9 cellular contexts compared by ENCODE assay signal in the genomic region with DNA sequence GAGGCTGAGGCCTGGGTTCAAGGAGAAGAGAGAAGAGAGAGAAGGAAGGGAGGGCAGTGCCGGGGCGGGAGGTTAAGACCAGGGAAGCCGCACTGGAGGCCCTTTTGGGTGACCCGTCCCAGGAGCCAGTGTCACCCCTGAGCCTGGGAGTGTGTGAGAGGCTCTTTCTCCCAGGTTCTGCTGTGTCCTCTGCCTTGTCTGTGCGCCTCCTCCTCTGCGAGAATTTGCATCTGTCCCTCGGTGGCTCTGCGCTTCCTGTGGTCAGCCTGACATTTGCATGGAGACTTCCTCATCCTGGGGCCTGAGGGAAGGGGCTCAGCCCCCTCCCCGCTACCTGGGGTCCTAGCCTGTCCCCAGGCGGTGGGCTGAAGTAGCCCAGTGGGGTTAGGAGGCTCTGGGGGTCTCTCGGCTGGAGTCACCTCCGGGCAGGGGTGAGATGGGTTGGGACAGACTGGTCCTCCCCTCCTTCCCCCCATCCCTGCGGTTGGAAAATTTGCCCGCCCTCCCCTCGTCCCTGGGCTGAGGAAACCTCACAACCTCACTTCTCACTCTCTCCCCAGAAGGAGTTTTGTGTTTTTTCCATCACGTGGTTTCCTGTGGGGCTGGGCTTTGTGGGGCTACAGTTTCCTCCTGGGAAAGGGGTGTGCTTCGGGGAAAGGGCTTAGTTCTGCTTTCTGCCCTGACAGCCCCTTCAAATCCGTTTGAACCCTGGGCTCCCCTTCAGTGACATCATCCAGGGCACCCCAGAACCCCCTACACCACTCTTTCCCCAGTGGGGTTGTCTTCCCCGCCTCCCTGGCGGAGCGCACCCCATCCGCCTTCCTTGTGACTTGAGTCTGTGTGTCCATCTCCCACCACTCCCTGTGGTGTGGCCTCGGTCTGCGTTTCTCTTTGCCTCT. TPM values are rescaled to one million over a fixed set of nuclear protein-coding genes. Genes with fewer than 3 reads are reported as not detected.
A peak's percentile ranks its signal among the peaks of the same experiment; 100 is the strongest.
DNase-seq lines count a peak whose midpoint lies in the region; ATAC-seq and TF ChIP-seq lines count a peak whose summit lies in the region.
"Had no signal": no experiment of that assay in that cellular context is flagged by ENCODE, and none has a peak within 500 bp of the region (broad histone marks: within the 10 kb centered on the region; RNA-seq: fewer than 3 reads in every experiment).

No MANE protein-coding gene starts in this region.

- TF ChIP-seq POLR2A in upper lobe of left lung (IDR thresholded peaks at IDR 0.05): peak in 1 of 4 donors; percentile 80

- H3K4me1 ChIP-seq in neuronal stem cell (ENCODE audit: control insufficient read depth in 2 of 2, insufficient read depth in 1 of 2, low read depth in 1 of 2, low read length in 2 of 2): peaks cover 2 to 19% of the 10 kb centered on the region in 2 donors
- peaks cover 30 to 72% (median 57%) of the 10 kb centered on the region in 4 donors for H3K4me1 ChIP-seq in upper lobe of left lung

- H4K91ac ChIP-seq in neuronal stem cell (ENCODE audit: low read depth, low read length, poor library complexity): no peak overlapping the region

- H3K4ac ChIP-seq in neuronal stem cell (ENCODE audit: low read length): peak overlapping the region; percentile 93

- H3K4me3 ChIP-seq in neuronal stem cell (ENCODE audit: low read length in 2 of 2) (no peak overlapping the region), upper lobe of left lung (peak overlapping the region in 3 of 4 donors; percentile 43 to 54 (median 51))
- H3K4me3 ChIP-seq: A549 had no signal

- H3K18ac ChIP-seq in neuronal stem cell (ENCODE audit: low read length): peak overlapping the region; percentile 76

- no peaks in the 10 kb centered on the region for H3K79me1 ChIP-seq in neuronal stem cell (ENCODE audit: low read depth, low read length)

- no CpG with 5 or more reads among the region's 24 CpGs for WGBS in neuronal stem cell (ENCODE audit: extremely low coverage in 2 of 2, insufficient read length in 2 of 2, insufficient replicate concordance in 1 of 2), 2 donors
- WGBS in upper lobe of left lung, 2 donors: 39 to 56% methylated on average over 22 to 24 of the region's 24 CpGs

- CTCF ChIA-PET in RWPE1 (lab: Yijun Ruan, JAX): interaction anchor here (1.2 kb wide), 1 partner anchor 11 kb away, joined by 3 read pairs; no protein-coding TSS in a partner anchor

- peak overlapping the region; percentile 91 for H2AK5ac ChIP-seq in neuronal stem cell (ENCODE audit: low read depth, low read length)

- ATAC-seq in HG03432 (IDR thresholded peaks at IDR 0.05; ENCODE audit: unreplicated experiment): peak; percentile 41
- ATAC-seq in upper lobe of left lung (ENCODE audit: low FRiP score in 2 of 2): peak; percentile 54 to 77
- ATAC-seq: A549 had no signal

- no peaks in the 10 kb centered on the region for H3K27me3 ChIP-seq in neuronal stem cell (ENCODE audit: control insufficient read depth in 3 of 3, insufficient read depth in 3 of 3, low read depth in 1 of 3, low read length in 3 of 3)
- H3K27me3 ChIP-seq in upper lobe of left lung: no peaks in the 10 kb centered on the region

- H3K9me3 ChIP-seq in neuronal stem cell (replicated peaks in 1 of 2; ENCODE audit: control insufficient read depth in 2 of 2, insufficient read depth in 1 of 2, low read depth in 1 of 2, low read length in 2 of 2) (no peaks in the 10 kb centered on the region), upper lobe of left lung (no peaks in the 10 kb centered on the region)
- H3K9me3 ChIP-seq: A549 had no signal

- peak overlapping the region; percentile 34 for H3K23ac ChIP-seq in neuronal stem cell (ENCODE audit: low read depth, low read length, poor library complexity)

- H2BK5ac ChIP-seq in neuronal stem cell (ENCODE audit: low read length): peak overlapping the region; percentile 66

- H3K9ac ChIP-seq in neuronal stem cell (ENCODE audit: low read depth, low read length, poor library complexity): peak overlapping the region; percentile 60

- peak overlapping the region; percentile 18 for H3K4me2 ChIP-seq in neuronal stem cell (ENCODE audit: insufficient read depth, low read length, poor library complexity, severe bottlenecking)
- H3K4me2 ChIP-seq: A549 had no signal

- DNase-seq in NK-92 treated with Interleukin-12 subunit alpha and Interleukin-12 subunit beta, amount 100 ng/mL, for 24 hours (lab: John Stamatoyannopoulos, UW): peak; percentile 53
- DNase-seq in NK-92 (lab: John Stamatoyannopoulos, UW; ENCODE audit: unreplicated experiment) (no peak), neuronal stem cell (ENCODE audit: low spot score) (no peak), upper lobe of left lung (peak in 1 of 2 donors; percentile 75), RWPE1 (ENCODE audit: low spot score) (no peak)
- peak; percentile 60 for DNase-seq in activated CD4-positive, CD25-positive, alpha-beta regulatory T cell treated with anti-CD3 and anti-CD28 coated beads, Interleukin-2, amount 50 U/mL, for 72 hours
- peak; percentile 71 for DNase-seq in effector CD4-positive, alpha-beta T cell

- H3K27ac ChIP-seq in neuronal stem cell (replicated peaks; ENCODE audit: low read length): no peak overlapping the region
- peak overlapping the region; percentile 81 to 97 (median 88) for H3K27ac ChIP-seq in upper lobe of left lung
- no peak overlapping the region for H3K27ac ChIP-seq in RWPE1
- H3K27ac ChIP-seq: A549 had no signal

- TF ChIP-seq EP300 in upper lobe of left lung (IDR thresholded peaks at IDR 0.05): no peak

- H4K8ac ChIP-seq in neuronal stem cell (ENCODE audit: low read depth, low read length): no peak overlapping the region

- no peak overlapping the region for H2BK12ac ChIP-seq in neuronal stem cell (ENCODE audit: low read length)

- H2BK15ac ChIP-seq in neuronal stem cell (ENCODE audit: low read length): peak overlapping the region; percentile 97

- POLR2A ChIA-PET in RWPE1 (lab: Yijun Ruan, JAX; ENCODE audit: low non-redundant PET): interaction anchor here (0.6 kb wide), 1 partner anchor 8 kb away, joined by 3 read pairs; no protein-coding TSS in a partner anchor

- peak overlapping the region; percentile 17 for H3K14ac ChIP-seq in neuronal stem cell (ENCODE audit: low read length)

- peak overlapping the region; percentile 80 for H2AFZ ChIP-seq in neuronal stem cell (ENCODE audit: low read length)

- TF ChIP-seq CTCF in upper lobe of left lung (IDR thresholded peaks at IDR 0.05) (no peak), RWPE1 (conservative IDR thresholded peaks at IDR 0.05; ENCODE audit: low read depth) (no peak)

- H3K36me3 ChIP-seq in neuronal stem cell (replicated peaks in 1 of 2; ENCODE audit: control insufficient read depth in 2 of 2, insufficient read depth in 2 of 2, low read length in 2 of 2) (no peaks in the 10 kb centered on the region), upper lobe of left lung (peaks cover 0 to 21% (median 13%) of the 10 kb centered on the region in 4 donors)

- H2BK120ac ChIP-seq in neuronal stem cell (ENCODE audit: low read depth, low read length): no peak overlapping the region

RNA-seq across cellular contexts. Expression of a gene that starts 2.5 kb away (rescaled TPM):
- polyA plus RNA-seq in neuronal stem cell (2013, experiment 1 of 2): 3.2 TPM
- polyA plus RNA-seq in neuronal stem cell (2013, experiment 2 of 2): 2.7 TPM
- 100 to 1,000 TPM in 4 of 6 donors, 10 to 100 TPM in 2; 56.3 to 215 (median 114) TPM for total RNA-seq in upper lobe of left lung

RNA-seq across cellular contexts. Expression of a gene that starts 9.8 kb away (rescaled TPM):
- polyA plus RNA-seq in neuronal stem cell (2013, experiment 1 of 2): 511 TPM
- polyA plus RNA-seq in neuronal stem cell (2013, experiment 2 of 2): 489 TPM
- 100 to 1,000 TPM in 5 of 6 donors, 10 to 100 TPM in 1; 83.8 to 291 (median 179) TPM for total RNA-seq in upper lobe of left lung

RNA-seq across cellular contexts. Expression of a gene that starts 10.1 kb away (rescaled TPM):
- polyA plus RNA-seq in neuronal stem cell (2013, experiment 1 of 2): not detected
- not detected for polyA plus RNA-seq in neuronal stem cell (2013, experiment 2 of 2)
- total RNA-seq in upper lobe of left lung: not detected
- polyA plus RNA-seq: A549 had no signal

RNA-seq across cellular contexts. Expression of a gene that starts 16.8 kb away (rescaled TPM):
- 315 TPM for polyA plus RNA-seq in neuronal stem cell (2013, experiment 1 of 2)
- 311 TPM for polyA plus RNA-seq in neuronal stem cell (2013, experiment 2 of 2)
- total RNA-seq in upper lobe of left lung: 100 to 1,000 TPM; 101 to 196 (median 140) TPM

RNA-seq across cellular contexts. Expression of a gene that starts 17.0 kb away (rescaled TPM):
- 24.4 TPM for polyA plus RNA-seq in neuronal stem cell (2013, experiment 1 of 2)
- 24.2 TPM for polyA plus RNA-seq in neuronal stem cell (2013, experiment 2 of 2)
- total RNA-seq in upper lobe of left lung: 10 to 100 TPM; 30.4 to 47.4 (median 38.3) TPM

Comparison
In these comparisons a context has a peak if more than half of its experiments do, and no peak if none do; other contexts are left out.
1. DNase-seq: peak in NK-92 treated with Interleukin-12 subunit alpha and Interleukin-12 subunit beta, amount 100 ng/mL, for 24 hours (single experiment), activated CD4-positive, CD25-positive, alpha-beta regulatory T cell treated with anti-CD3 and anti-CD28 coated beads, Interleukin-2, amount 50 U/mL, for 72 hours (single experiment) and effector CD4-positive, alpha-beta T cell (single experiment); none in NK-92 (single experiment), neuronal stem cell (single experiment) and RWPE1 (single experiment).
2. H3K27ac ChIP-seq: peak in upper lobe of left lung (4 of 4); none in neuronal stem cell (single experiment) and RWPE1 (single experiment).
3. H3K4me3 ChIP-seq: peak in upper lobe of left lung (3 of 4); none in neuronal stem cell (0 of 2).